In the genomic region with DNA sequence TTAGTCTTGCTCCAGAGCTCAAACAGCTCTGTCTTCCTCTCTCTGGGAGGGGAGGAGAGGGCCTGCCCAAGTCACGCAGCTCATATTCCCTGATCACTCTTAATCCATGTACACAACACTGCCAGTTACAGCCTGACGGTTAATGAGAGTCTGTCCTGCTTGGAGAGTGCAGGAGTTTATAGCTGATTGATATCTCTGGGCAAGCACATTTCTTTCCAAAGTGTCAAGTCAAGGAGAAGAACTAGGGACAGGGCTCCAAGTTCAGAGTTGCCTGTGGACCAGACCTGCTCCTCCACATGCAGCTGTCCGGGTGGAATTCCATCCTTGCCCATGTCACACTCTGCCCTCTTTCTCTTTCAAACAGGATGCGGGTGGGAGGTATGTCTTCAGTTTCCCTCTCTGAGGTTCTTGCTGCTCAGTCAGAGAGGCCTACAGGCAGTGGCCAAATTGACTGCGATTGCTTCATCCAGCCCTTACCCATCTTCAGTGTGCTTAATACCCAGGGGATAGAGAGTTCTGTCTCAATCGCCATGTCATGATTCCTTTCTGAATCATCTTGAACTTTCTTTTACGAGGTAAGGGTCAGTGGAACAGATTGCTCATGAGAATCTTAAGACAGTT, we compare ENCODE assay signal across 1 cellular context.
TF ChIP-seq lines count a peak whose summit lies in the region.

No MANE protein-coding gene starts in this region.

TF ChIP-seq in K562, 482 proteins besides CTCF, POLR2A, EP300 and RAD21 (continued from another document):
- TF ChIP-seq NR2C2 (CRISPR knock-in tag; IDR thresholded peaks at IDR 0.05) (no peak), NR2C2 (tag; IDR thresholded peaks at IDR 0.05) (peak; percentile 52; the same call in 1 of the 2 replicates), XRCC3 (IDR thresholded peaks at IDR 0.05) (no peak), ZFX (CRISPR knock-in tag; IDR thresholded peaks at IDR 0.05) (no peak), KDM4B (IDR thresholded peaks at IDR 0.05; ENCODE audit: borderline replicate concordance in 2 of 2, low read depth in 1 of 2) (no peak), SMARCE1 (IDR thresholded peaks at IDR 0.05) (no peak), GTF2E2 (tag; IDR thresholded peaks at IDR 0.05) (no peak), KDM5B (IDR thresholded peaks at IDR 0.05; ENCODE audit: insufficient replicate concordance, low read depth, low read length) (no peak), ARID1B (IDR thresholded peaks at IDR 0.05) (no peak), ZNF75A (CRISPR knock-in tag; IDR thresholded peaks at IDR 0.05) (no peak), RBM15 (IDR thresholded peaks at IDR 0.05; ENCODE audit: insufficient read depth, low read length) (no peak), RBM14 (IDR thresholded peaks at IDR 0.05; ENCODE audit: borderline replicate concordance, insufficient read depth, low read depth, low read length) (no peak), ZNF707 (CRISPR knock-in tag; conservative IDR thresholded peaks at IDR 0.05) (no peak), BCOR (IDR thresholded peaks at IDR 0.05) (0 out of 2 replicates have a peak, but pooled peaks have one; percentile 34), FOXK2 (conservative IDR thresholded peaks at IDR 0.05 in 1 of 2, IDR thresholded peaks at IDR 0.05 in 1 of 2; ENCODE audit: low read depth in 2 of 2) (no peak), NR4A1 (CRISPR knock-in tag; IDR thresholded peaks at IDR 0.05) (peak; percentile 21; the same call in 1 of the 2 replicates), NR4A1 (tag; IDR thresholded peaks at IDR 0.05) (no peak), ZC3H4 (CRISPR knock-in tag; IDR thresholded peaks at IDR 0.05; ENCODE audit: borderline replicate concordance) (no peak), SRSF9 (IDR thresholded peaks at IDR 0.05; ENCODE audit: borderline replicate concordance, low read depth, low read length) (no peak), MED1 (CRISPR knock-in tag; IDR thresholded peaks at IDR 0.05; ENCODE audit: borderline replicate concordance) (no peak), HOXB6 (CRISPR knock-in tag; IDR thresholded peaks at IDR 0.05; ENCODE audit: borderline replicate concordance) (no peak), CBFA2T3 (IDR thresholded peaks at IDR 0.05) (no peak), HLTF (IDR thresholded peaks at IDR 0.05) (no peak), ZNF445 (CRISPR knock-in tag; IDR thresholded peaks at IDR 0.05; ENCODE audit: low read depth) (no peak), ZNF696 (CRISPR knock-in tag; conservative IDR thresholded peaks at IDR 0.05) (no peak), ZKSCAN1 (IDR thresholded peaks at IDR 0.05; ENCODE audit: low read depth, low read length) (no peak), ZNF644 (tag; IDR thresholded peaks at IDR 0.05; ENCODE audit: low read depth) (no peak), CTBP1 (IDR thresholded peaks at IDR 0.05; ENCODE audit: borderline replicate concordance) (0 out of 2 replicates have a peak, but pooled peaks have one; percentile 35), RCOR1 (IDR thresholded peaks at IDR 0.05; ENCODE audit: borderline replicate concordance in 1 of 2, low read depth in 2 of 2, low read length in 2 of 2) (no peak), FIP1L1 (IDR thresholded peaks at IDR 0.05; ENCODE audit: low read depth, low read length, poor library complexity, severe bottlenecking) (no peak), PTRF (tag; IDR thresholded peaks at IDR 0.05) (0 out of 2 replicates have a peak, but pooled peaks have one; percentile 29), HDAC3 (IDR thresholded peaks at IDR 0.05; ENCODE audit: borderline replicate concordance, partially characterized antibody) (no peak), SNRNP70 (optimal IDR thresholded peaks at IDR 0.05; ENCODE audit: low read depth, low read length) (no peak), NR2C1 (IDR thresholded peaks at IDR 0.05) (no peak), NR2C1 (tag; IDR thresholded peaks at IDR 0.05) (no peak), KLF1 (tag; IDR thresholded peaks at IDR 0.05) (no peak), TAF7 (tag; IDR thresholded peaks at IDR 0.05) (no peak), ZC3H11A (IDR thresholded peaks at IDR 0.05; ENCODE audit: low read depth, low read length) (no peak), ZNF589 (CRISPR knock-in tag; IDR thresholded peaks at IDR 0.05; ENCODE audit: low read depth) (peak; percentile 54; the same call in 1 of the 2 replicates), XRCC5 (IDR thresholded peaks at IDR 0.05; ENCODE audit: low read depth, low read length) (no peak), MEF2A (IDR thresholded peaks at IDR 0.05; ENCODE audit: control insufficient read depth, low read depth, low read length) (no peak), HNRNPLL (IDR thresholded peaks at IDR 0.05; ENCODE audit: low read depth, low read length, poor library complexity, severe bottlenecking) (no peak)
- TF ChIP-seq, protein P1, sequence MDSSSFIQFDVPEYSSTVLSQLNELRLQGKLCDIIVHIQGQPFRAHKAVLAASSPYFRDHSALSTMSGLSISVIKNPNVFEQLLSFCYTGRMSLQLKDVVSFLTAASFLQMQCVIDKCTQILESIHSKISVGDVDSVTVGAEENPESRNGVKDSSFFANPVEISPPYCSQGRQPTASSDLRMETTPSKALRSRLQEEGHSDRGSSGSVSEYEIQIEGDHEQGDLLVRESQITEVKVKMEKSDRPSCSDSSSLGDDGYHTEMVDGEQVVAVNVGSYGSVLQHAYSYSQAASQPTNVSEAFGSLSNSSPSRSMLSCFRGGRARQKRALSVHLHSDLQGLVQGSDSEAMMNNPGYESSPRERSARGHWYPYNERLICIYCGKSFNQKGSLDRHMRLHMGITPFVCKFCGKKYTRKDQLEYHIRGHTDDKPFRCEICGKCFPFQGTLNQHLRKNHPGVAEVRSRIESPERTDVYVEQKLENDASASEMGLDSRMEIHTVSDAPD (CRISPR knock-in tag; IDR thresholded peaks at IDR 0.05), result no peak
- TF ChIP-seq, protein P2, sequence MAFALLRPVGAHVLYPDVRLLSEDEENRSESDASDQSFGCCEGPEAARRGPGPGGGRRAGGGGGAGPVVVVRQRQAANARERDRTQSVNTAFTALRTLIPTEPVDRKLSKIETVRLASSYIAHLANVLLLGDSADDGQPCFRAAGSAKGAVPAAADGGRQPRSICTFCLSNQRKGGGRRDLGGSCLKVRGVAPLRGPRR (CRISPR knock-in tag; IDR thresholded peaks at IDR 0.05), result no peak
- TF ChIP-seq, protein P3, sequence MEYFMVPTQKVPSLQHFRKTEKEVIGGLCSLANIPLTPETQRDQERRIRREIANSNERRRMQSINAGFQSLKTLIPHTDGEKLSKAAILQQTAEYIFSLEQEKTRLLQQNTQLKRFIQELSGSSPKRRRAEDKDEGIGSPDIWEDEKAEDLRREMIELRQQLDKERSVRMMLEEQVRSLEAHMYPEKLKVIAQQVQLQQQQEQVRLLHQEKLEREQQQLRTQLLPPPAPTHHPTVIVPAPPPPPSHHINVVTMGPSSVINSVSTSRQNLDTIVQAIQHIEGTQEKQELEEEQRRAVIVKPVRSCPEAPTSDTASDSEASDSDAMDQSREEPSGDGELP (CRISPR knock-in tag; IDR thresholded peaks at IDR 0.05; ENCODE audit: borderline replicate concordance), result no peak
- TF ChIP-seq, protein P4, sequence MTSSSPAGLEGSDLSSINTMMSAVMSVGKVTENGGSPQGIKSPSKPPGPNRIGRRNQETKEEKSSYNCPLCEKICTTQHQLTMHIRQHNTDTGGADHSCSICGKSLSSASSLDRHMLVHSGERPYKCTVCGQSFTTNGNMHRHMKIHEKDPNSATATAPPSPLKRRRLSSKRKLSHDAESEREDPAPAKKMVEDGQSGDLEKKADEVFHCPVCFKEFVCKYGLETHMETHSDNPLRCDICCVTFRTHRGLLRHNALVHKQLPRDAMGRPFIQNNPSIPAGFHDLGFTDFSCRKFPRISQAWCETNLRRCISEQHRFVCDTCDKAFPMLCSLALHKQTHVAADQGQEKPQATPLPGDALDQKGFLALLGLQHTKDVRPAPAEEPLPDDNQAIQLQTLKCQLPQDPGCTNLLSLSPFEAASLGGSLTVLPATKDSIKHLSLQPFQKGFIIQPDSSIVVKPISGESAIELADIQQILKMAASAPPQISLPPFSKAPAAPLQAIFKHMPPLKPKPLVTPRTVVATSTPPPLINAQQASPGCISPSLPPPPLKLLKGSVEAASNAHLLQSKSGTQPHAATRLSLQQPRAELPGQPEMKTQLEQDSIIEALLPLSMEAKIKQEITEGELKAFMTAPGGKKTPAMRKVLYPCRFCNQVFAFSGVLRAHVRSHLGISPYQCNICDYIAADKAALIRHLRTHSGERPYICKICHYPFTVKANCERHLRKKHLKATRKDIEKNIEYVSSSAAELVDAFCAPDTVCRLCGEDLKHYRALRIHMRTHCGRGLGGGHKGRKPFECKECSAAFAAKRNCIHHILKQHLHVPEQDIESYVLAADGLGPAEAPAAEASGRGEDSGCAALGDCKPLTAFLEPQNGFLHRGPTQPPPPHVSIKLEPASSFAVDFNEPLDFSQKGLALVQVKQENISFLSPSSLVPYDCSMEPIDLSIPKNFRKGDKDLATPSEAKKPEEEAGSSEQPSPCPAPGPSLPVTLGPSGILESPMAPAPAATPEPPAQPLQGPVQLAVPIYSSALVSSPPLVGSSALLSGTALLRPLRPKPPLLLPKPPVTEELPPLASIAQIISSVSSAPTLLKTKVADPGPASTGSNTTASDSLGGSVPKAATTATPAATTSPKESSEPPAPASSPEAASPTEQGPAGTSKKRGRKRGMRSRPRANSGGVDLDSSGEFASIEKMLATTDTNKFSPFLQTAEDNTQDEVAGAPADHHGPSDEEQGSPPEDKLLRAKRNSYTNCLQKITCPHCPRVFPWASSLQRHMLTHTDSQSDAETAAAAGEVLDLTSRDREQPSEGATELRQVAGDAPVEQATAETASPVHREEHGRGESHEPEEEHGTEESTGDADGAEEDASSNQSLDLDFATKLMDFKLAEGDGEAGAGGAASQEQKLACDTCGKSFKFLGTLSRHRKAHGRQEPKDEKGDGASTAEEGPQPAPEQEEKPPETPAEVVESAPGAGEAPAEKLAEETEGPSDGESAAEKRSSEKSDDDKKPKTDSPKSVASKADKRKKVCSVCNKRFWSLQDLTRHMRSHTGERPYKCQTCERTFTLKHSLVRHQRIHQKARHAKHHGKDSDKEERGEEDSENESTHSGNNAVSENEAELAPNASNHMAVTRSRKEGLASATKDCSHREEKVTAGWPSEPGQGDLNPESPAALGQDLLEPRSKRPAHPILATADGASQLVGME (CRISPR knock-in tag; IDR thresholded peaks at IDR 0.05), result 0 out of 2 replicates have a peak, but pooled peaks have one; percentile 31
- TF ChIP-seq, protein P5, sequence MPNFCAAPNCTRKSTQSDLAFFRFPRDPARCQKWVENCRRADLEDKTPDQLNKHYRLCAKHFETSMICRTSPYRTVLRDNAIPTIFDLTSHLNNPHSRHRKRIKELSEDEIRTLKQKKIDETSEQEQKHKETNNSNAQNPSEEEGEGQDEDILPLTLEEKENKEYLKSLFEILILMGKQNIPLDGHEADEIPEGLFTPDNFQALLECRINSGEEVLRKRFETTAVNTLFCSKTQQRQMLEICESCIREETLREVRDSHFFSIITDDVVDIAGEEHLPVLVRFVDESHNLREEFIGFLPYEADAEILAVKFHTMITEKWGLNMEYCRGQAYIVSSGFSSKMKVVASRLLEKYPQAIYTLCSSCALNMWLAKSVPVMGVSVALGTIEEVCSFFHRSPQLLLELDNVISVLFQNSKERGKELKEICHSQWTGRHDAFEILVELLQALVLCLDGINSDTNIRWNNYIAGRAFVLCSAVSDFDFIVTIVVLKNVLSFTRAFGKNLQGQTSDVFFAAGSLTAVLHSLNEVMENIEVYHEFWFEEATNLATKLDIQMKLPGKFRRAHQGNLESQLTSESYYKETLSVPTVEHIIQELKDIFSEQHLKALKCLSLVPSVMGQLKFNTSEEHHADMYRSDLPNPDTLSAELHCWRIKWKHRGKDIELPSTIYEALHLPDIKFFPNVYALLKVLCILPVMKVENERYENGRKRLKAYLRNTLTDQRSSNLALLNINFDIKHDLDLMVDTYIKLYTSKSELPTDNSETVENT (CRISPR knock-in tag; IDR thresholded peaks at IDR 0.05), result no peak
- TF ChIP-seq, protein P6, sequence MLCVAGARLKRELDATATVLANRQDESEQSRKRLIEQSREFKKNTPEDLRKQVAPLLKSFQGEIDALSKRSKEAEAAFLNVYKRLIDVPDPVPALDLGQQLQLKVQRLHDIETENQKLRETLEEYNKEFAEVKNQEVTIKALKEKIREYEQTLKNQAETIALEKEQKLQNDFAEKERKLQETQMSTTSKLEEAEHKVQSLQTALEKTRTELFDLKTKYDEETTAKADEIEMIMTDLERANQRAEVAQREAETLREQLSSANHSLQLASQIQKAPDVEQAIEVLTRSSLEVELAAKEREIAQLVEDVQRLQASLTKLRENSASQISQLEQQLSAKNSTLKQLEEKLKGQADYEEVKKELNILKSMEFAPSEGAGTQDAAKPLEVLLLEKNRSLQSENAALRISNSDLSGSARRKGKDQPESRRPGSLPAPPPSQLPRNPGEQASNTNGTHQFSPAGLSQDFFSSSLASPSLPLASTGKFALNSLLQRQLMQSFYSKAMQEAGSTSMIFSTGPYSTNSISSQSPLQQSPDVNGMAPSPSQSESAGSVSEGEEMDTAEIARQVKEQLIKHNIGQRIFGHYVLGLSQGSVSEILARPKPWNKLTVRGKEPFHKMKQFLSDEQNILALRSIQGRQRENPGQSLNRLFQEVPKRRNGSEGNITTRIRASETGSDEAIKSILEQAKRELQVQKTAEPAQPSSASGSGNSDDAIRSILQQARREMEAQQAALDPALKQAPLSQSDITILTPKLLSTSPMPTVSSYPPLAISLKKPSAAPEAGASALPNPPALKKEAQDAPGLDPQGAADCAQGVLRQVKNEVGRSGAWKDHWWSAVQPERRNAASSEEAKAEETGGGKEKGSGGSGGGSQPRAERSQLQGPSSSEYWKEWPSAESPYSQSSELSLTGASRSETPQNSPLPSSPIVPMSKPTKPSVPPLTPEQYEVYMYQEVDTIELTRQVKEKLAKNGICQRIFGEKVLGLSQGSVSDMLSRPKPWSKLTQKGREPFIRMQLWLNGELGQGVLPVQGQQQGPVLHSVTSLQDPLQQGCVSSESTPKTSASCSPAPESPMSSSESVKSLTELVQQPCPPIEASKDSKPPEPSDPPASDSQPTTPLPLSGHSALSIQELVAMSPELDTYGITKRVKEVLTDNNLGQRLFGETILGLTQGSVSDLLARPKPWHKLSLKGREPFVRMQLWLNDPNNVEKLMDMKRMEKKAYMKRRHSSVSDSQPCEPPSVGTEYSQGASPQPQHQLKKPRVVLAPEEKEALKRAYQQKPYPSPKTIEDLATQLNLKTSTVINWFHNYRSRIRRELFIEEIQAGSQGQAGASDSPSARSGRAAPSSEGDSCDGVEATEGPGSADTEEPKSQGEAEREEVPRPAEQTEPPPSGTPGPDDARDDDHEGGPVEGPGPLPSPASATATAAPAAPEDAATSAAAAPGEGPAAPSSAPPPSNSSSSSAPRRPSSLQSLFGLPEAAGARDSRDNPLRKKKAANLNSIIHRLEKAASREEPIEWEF (CRISPR knock-in tag; IDR thresholded peaks at IDR 0.05), result no peak
- TF ChIP-seq, protein P7, sequence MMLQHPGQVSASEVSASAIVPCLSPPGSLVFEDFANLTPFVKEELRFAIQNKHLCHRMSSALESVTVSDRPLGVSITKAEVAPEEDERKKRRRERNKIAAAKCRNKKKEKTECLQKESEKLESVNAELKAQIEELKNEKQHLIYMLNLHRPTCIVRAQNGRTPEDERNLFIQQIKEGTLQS (IDR thresholded peaks at IDR 0.05), result 0 out of 2 replicates have a peak, but pooled peaks have one; percentile 17
- TF ChIP-seq, protein P7 (CRISPR knock-in tag; conservative IDR thresholded peaks at IDR 0.05), result no peak
